In genomic region chr6:108942556-108943492, GRCh38 we compare ENCODE assay signal across 8 cellular contexts.
DNase-seq lines count a peak whose midpoint lies in the region; ATAC-seq, FAIRE-seq and TF ChIP-seq lines count a peak whose summit lies in the region.

No MANE protein-coding gene starts in this region.

- no peak overlapping the region for H4K91ac ChIP-seq in neuronal stem cell (ENCODE audit: low read depth, low read length, poor library complexity)

- intact Hi-C loops in right lobe of liver (cut with DNase I) (no loop called here), HepG2 (cut with micrococcal nuclease; ENCODE audit: unreplicated experiment) (no loop called here), vagina (cut with DNase I) (loop anchor here (10.0 kb wide), 1 partner anchor 62 kb away; no protein-coding TSS in a partner anchor)

- H3K9ac ChIP-seq in HepG2 (ENCODE audit: insufficient read depth, low read depth, low read length) (no peak overlapping the region), smooth muscle cell (ENCODE audit: low read depth) (no peak overlapping the region), neuronal stem cell (ENCODE audit: low read depth, low read length, poor library complexity) (no peak overlapping the region)

- no peak overlapping the region for H2BK120ac ChIP-seq in neuronal stem cell (ENCODE audit: low read depth, low read length)

- H4K20me1 ChIP-seq in HepG2 (ENCODE audit: insufficient read depth, low read length) (no peaks in the 10 kb centered on the region), smooth muscle cell (ENCODE audit: low read depth) (no peaks in the 10 kb centered on the region)

- WGBS in right lobe of liver (ENCODE audit: insufficient coverage, low coverage, low lambda C conversion rate, missing lambda C conversion rate), result 39% methylated on average over 9 of the region's 9 CpGs
- WGBS in HepG2 (ENCODE audit: low lambda C conversion rate), result 18% methylated on average over 9 of the region's 9 CpGs
- WGBS in smooth muscle cell (ENCODE audit: low lambda C conversion rate), result 78% methylated on average over 9 of the region's 9 CpGs
- no CpG with 5 or more reads among the region's 9 CpGs for WGBS in neuronal stem cell (ENCODE audit: extremely low coverage in 2 of 2, insufficient read length in 2 of 2, insufficient replicate concordance in 1 of 2), 2 donors

- no peak overlapping the region for H4K8ac ChIP-seq in neuronal stem cell (ENCODE audit: low read depth, low read length)

- H3K23ac ChIP-seq in neuronal stem cell (ENCODE audit: low read depth, low read length, poor library complexity), result no peak overlapping the region

- TF ChIP-seq EP300 in HepG2 (IDR thresholded peaks at IDR 0.05; ENCODE audit: low read depth in 2 of 2, low read length in 2 of 2) (no peak), HepG2 (CRISPR knock-in tag; IDR thresholded peaks at IDR 0.05; ENCODE audit: borderline replicate concordance) (no peak)

- DNase-seq in right lobe of liver, result no peak
- no peak for DNase-seq in HepG2 (ENCODE audit: low spot score)
- DNase-seq in activated naive CD4-positive, alpha-beta T cell treated with Interleukin-2 at 50 U/mL for 16 hours, result peak; percentile 60
- no peak for DNase-seq in smooth muscle cell (lab: John Stamatoyannopoulos, UW; ENCODE audit: unreplicated experiment)
- no peak for DNase-seq in vagina (ENCODE audit: extremely low spot score in 2 of 2)
- DNase-seq in DMS153 (lab: John Stamatoyannopoulos, UW), result no peak
- no peak for DNase-seq in neuronal stem cell (ENCODE audit: low spot score)

- no peak overlapping the region for H2AK5ac ChIP-seq in neuronal stem cell (ENCODE audit: low read depth, low read length)

- no peaks in the 10 kb centered on the region for H3K9me3 ChIP-seq in right lobe of liver
- no peaks in the 10 kb centered on the region for H3K9me3 ChIP-seq in HepG2 (ENCODE audit: low read length)
- H3K9me3 ChIP-seq in smooth muscle cell (replicated peaks; ENCODE audit: low read depth), result no peaks in the 10 kb centered on the region
- no peaks in the 10 kb centered on the region for H3K9me3 ChIP-seq in vagina
- no peaks in the 10 kb centered on the region for H3K9me3 ChIP-seq in neuronal stem cell (replicated peaks in 1 of 2; ENCODE audit: control insufficient read depth in 2 of 2, insufficient read depth in 1 of 2, low read depth in 1 of 2, low read length in 2 of 2)

- no peak for FAIRE-seq in HepG2 (lab: Jason Lieb, UNC)

- peaks cover 17% of the 10 kb centered on the region for H3F3A ChIP-seq in smooth muscle cell (ENCODE audit: low read depth)

- no peak for TF ChIP-seq POLR2A in right lobe of liver (IDR thresholded peaks at IDR 0.05)
- TF ChIP-seq POLR2A in HepG2 (IDR thresholded peaks at IDR 0.05; ENCODE audit: insufficient read depth in 1 of 2, low read depth in 2 of 2, low read length in 2 of 2), result no peak
- TF ChIP-seq POLR2A in vagina (IDR thresholded peaks at IDR 0.05), result no peak

- TF ChIP-seq CTCF in right lobe of liver (IDR thresholded peaks at IDR 0.05) (no peak), HepG2 (CRISPR knock-in tag; IDR thresholded peaks at IDR 0.05) (no peak), smooth muscle cell (IDR thresholded peaks at IDR 0.05; ENCODE audit: borderline replicate concordance, insufficient read depth, poor library complexity, severe bottlenecking) (no peak), vagina (IDR thresholded peaks at IDR 0.05) (no peak)

- in situ Hi-C loops in HepG2 (cut with HindIII; ENCODE audit: extremely low pct_ligation_motif_present, low pct_unique_long_range_greater_than_20kb), result no loop called here

- H3K36me3 ChIP-seq in right lobe of liver (no peaks in the 10 kb centered on the region), HepG2 (replicated peaks in 1 of 2; ENCODE audit: control insufficient read depth in 1 of 2, insufficient read depth in 2 of 2, low read length in 2 of 2) (no peaks in the 10 kb centered on the region), smooth muscle cell (ENCODE audit: low read depth) (no peaks in the 10 kb centered on the region), vagina (no peaks in the 10 kb centered on the region), neuronal stem cell (replicated peaks in 1 of 2; ENCODE audit: control insufficient read depth in 2 of 2, insufficient read depth in 2 of 2, low read length in 2 of 2) (no peaks in the 10 kb centered on the region)

- H3K4me2 ChIP-seq in HepG2 (ENCODE audit: low read depth, low read length), result no peak overlapping the region
- H3K4me2 ChIP-seq in smooth muscle cell, result no peak overlapping the region
- no peak overlapping the region for H3K4me2 ChIP-seq in neuronal stem cell (ENCODE audit: insufficient read depth, low read length, poor library complexity, severe bottlenecking)

- no peak overlapping the region for H2BK15ac ChIP-seq in neuronal stem cell (ENCODE audit: low read length)

- ATAC-seq in right lobe of liver (peak in 3 of 4 donors; percentile 22 to 33 (median 31)), HepG2 (no peak), GM21367 (IDR thresholded peaks at IDR 0.05; ENCODE audit: unreplicated experiment) (no peak)

- H2AFZ ChIP-seq in HepG2 (ENCODE audit: low read length), result no peak overlapping the region
- peak overlapping the region; percentile 10 for H2AFZ ChIP-seq in smooth muscle cell (ENCODE audit: low read depth)
- no peak overlapping the region for H2AFZ ChIP-seq in neuronal stem cell (ENCODE audit: low read length)

- H2BK5ac ChIP-seq in neuronal stem cell (ENCODE audit: low read length), result no peak overlapping the region

- H3K4me1 ChIP-seq in right lobe of liver (peaks cover 0 to 8% (median 0%) of the 10 kb centered on the region in 4 donors), HepG2 (ENCODE audit: insufficient read depth, low read length) (no peaks in the 10 kb centered on the region), smooth muscle cell (ENCODE audit: low read depth) (peaks cover 9% of the 10 kb centered on the region), vagina (peaks cover 73% of the 10 kb centered on the region), neuronal stem cell (ENCODE audit: control insufficient read depth in 2 of 2, insufficient read depth in 1 of 2, low read depth in 1 of 2, low read length in 2 of 2) (peaks cover 2 to 9% of the 10 kb centered on the region in 2 donors)

- TF ChIP-seq RAD21 in HepG2 (CRISPR knock-in tag; IDR thresholded peaks at IDR 0.05), result no peak

- H3K79me2 ChIP-seq in HepG2 (ENCODE audit: insufficient read depth, low read length) (no peaks in the 10 kb centered on the region), smooth muscle cell (ENCODE audit: low read depth) (no peaks in the 10 kb centered on the region)

- no peaks in the 10 kb centered on the region for H3K79me1 ChIP-seq in neuronal stem cell (ENCODE audit: low read depth, low read length)

- H3K18ac ChIP-seq in neuronal stem cell (ENCODE audit: low read length), result no peak overlapping the region

- H3K27me3 ChIP-seq in right lobe of liver, result no peaks in the 10 kb centered on the region
- H3K27me3 ChIP-seq in HepG2 (ENCODE audit: control insufficient read depth in 1 of 2, insufficient read depth in 2 of 2, low read length in 2 of 2), result peaks cover 6 to 33% of the 10 kb centered on the region in 2 experiments; a peak in 4 of 5 replicates
- H3K27me3 ChIP-seq in smooth muscle cell (ENCODE audit: low read depth), result no peaks in the 10 kb centered on the region
- no peaks in the 10 kb centered on the region for H3K27me3 ChIP-seq in vagina
- no peaks in the 10 kb centered on the region for H3K27me3 ChIP-seq in neuronal stem cell (ENCODE audit: control insufficient read depth in 3 of 3, insufficient read depth in 3 of 3, low read depth in 1 of 3, low read length in 3 of 3)

- BruUV-seq in HepG2 (replicated peaks; lab: Mats Ljungman, UMichigan), result no TSS peak

- H3K4ac ChIP-seq in neuronal stem cell (ENCODE audit: low read length), result no peak overlapping the region

- H3K27ac ChIP-seq in right lobe of liver (no peak overlapping the region), HepG2 (ENCODE audit: extremely low read length, insufficient read depth, low read length) (no peak overlapping the region), smooth muscle cell (ENCODE audit: low read depth) (peak overlapping the region; percentile 95), vagina (peak overlapping the region; percentile 89), neuronal stem cell (replicated peaks; ENCODE audit: low read length) (no peak overlapping the region)

- H2BK12ac ChIP-seq in neuronal stem cell (ENCODE audit: low read length), result no peak overlapping the region

- H3K14ac ChIP-seq in neuronal stem cell (ENCODE audit: low read length), result no peak overlapping the region

- POLR2A ChIA-PET in HepG2 (lab: Yijun Ruan, JAX), result no interaction called here

- CTCF ChIA-PET in HepG2 (lab: Yijun Ruan, JAX; ENCODE audit: low intra/inter-chr PET ratio, low total read pairs), result no interaction called here

- H3K4me3 ChIP-seq in right lobe of liver (no peak overlapping the region), HepG2 (replicated peaks in 1 of 3; ENCODE audit: insufficient read depth in 1 of 3, low read depth in 2 of 3, low read length in 3 of 3) (no peak overlapping the region), smooth muscle cell (no peak overlapping the region), vagina (no peak overlapping the region), neuronal stem cell (ENCODE audit: low read length in 2 of 2) (no peak overlapping the region)

TF ChIP-seq in HepG2, 621 proteins besides CTCF, POLR2A, EP300 and RAD21:
- TF ChIP-seq SATB2 (CRISPR knock-in tag; IDR thresholded peaks at IDR 0.05), result no peak
- TF ChIP-seq PRPF4 (IDR thresholded peaks at IDR 0.05; ENCODE audit: low read depth, low read length, poor library complexity, severe bottlenecking), result no peak

Comparison
In these comparisons a context has a peak if more than half of its experiments do, and no peak if none do; other contexts are left out.
1. ATAC-seq: peak in right lobe of liver (3 of 4); none in HepG2 (single experiment) and GM21367 (single experiment).
2. H3K27ac ChIP-seq: peak in smooth muscle cell (single experiment) and vagina (single experiment); none in right lobe of liver (0 of 3), HepG2 (single experiment) and neuronal stem cell (single experiment).